ENCODE assay signal across 15 cellular contexts in genomic region chr19:5129691-5130090, GRCh38.
A peak's percentile ranks its signal among the peaks of the same experiment; 100 is the strongest.
DNase-seq lines count a peak whose midpoint lies in the region; ATAC-seq, FAIRE-seq and TF ChIP-seq lines count a peak whose summit lies in the region.
"Had no signal": no experiment of that assay in that cellular context is flagged by ENCODE, and none has a peak within 500 bp of the region (broad histone marks: within the 10 kb centered on the region; RNA-seq: fewer than 3 reads in every experiment).

No MANE protein-coding gene starts in this region.

- POLR2A ChIA-PET in CD8-positive, alpha-beta T cell (lab: Charles Lee), result no interaction called here
- POLR2A ChIA-PET in HEK293 (lab: Yijun Ruan, JAX), result no interaction called here

- peak overlapping the region; percentile 76 for H3K4me3 Mint-ChIP-seq in CD8-positive, alpha-beta T cell
- H3K4me3 Mint-ChIP-seq in astrocyte (ENCODE audit: unreplicated experiment) (no peak overlapping the region), neural crest cell (peak overlapping the region; percentile 41)

- H3K27me3 ChIP-seq in CD8-positive, alpha-beta T cell (ENCODE audit: insufficient read depth, low read length), result no peaks in the 10 kb centered on the region
- H3K27me3 ChIP-seq in astrocyte (ENCODE audit: insufficient read depth, low read length), result no peaks in the 10 kb centered on the region
- H3K27me3 ChIP-seq: heart right ventricle, Peyer's patch, stomach had no signal

- no peak for ATAC-seq in CD8-positive, alpha-beta T cell

- peaks cover 22% of the 10 kb centered on the region for H3K36me3 Mint-ChIP-seq in CD8-positive, alpha-beta T cell
- H3K36me3 Mint-ChIP-seq in astrocyte (ENCODE audit: low read depth, unreplicated experiment) (peaks cover 12% of the 10 kb centered on the region), neural crest cell (ENCODE audit: low read depth) (no peaks in the 10 kb centered on the region)

- no peaks in the 10 kb centered on the region for H3K36me3 ChIP-seq in CD8-positive, alpha-beta T cell (ENCODE audit: insufficient read depth, low read length)
- H3K36me3 ChIP-seq in HEK293 (ENCODE audit: control insufficient read depth in 2 of 2, insufficient read depth in 1 of 2, low read length in 2 of 2) (peaks cover 0 to 17% of the 10 kb centered on the region in 2 experiments; a peak in 1 of 3 replicates), astrocyte (ENCODE audit: insufficient read depth, low read length) (no peaks in the 10 kb centered on the region)

- no peak overlapping the region for H2AFZ ChIP-seq in astrocyte (ENCODE audit: low read depth, low read length)

- no peak for DNase-seq in CD8-positive, alpha-beta T cell
- DNase-seq in astrocyte (ENCODE audit: low read depth) (no peak), neural crest cell (ENCODE audit: low read depth, low spot score) (no peak), occipital lobe (lab: John Stamatoyannopoulos, UW) (no peak), Kasumi-1 (lab: John Stamatoyannopoulos, UW) (no peak), HuH-7 (ENCODE audit: low spot score) (no peak), D341Med (ENCODE audit: low spot score) (no peak)
- DNase-seq: heart right ventricle, MV-4-11, NCI-H446, T-helper 9 cell had no signal

- no peak for FAIRE-seq in astrocyte (lab: Jason Lieb, UNC)

- peak overlapping the region; percentile 98 for H3K27ac Mint-ChIP-seq in CD8-positive, alpha-beta T cell
- H3K27ac Mint-ChIP-seq in astrocyte (ENCODE audit: unreplicated experiment) (peak overlapping the region; percentile 77), neural crest cell (ENCODE audit: unreplicated experiment) (no peak overlapping the region)

- TF ChIP-seq CTCF in CD8-positive, alpha-beta T cell (IDR thresholded peaks at IDR 0.05), result no peak
- TF ChIP-seq CTCF in HEK293 (tag by site-specific recombination; IDR thresholded peaks at IDR 0.05) (no peak), astrocyte (IDR thresholded peaks at IDR 0.05; ENCODE audit: insufficient read depth, low read depth, low read length) (no peak), neural crest cell (conservative IDR thresholded peaks at IDR 0.05) (no peak)

- H3K27ac ChIP-seq in CD8-positive, alpha-beta T cell (ENCODE audit: low read depth, low read length), result peak overlapping the region; percentile 90
- H3K27ac ChIP-seq in HEK293 (ENCODE audit: extremely low read depth, low read depth, low read length) (no peak overlapping the region), astrocyte (ENCODE audit: low read depth, low read length) (no peak overlapping the region)
- H3K27ac ChIP-seq: epithelial cell of prostate had no signal

- CTCF ChIA-PET in CD8-positive, alpha-beta T cell (lab: Charles Lee), result no interaction called here
- CTCF ChIA-PET in HEK293 (lab: Yijun Ruan, JAX), result no interaction called here

- H3K4me3 ChIP-seq in CD8-positive, alpha-beta T cell (ENCODE audit: low read depth, low read length), result no peak overlapping the region
- H3K4me3 ChIP-seq in HEK293 (ENCODE audit: low read depth, low read length) (no peak overlapping the region), astrocyte (ENCODE audit: insufficient read depth, low read depth, low read length) (no peak overlapping the region)
- H3K4me3 ChIP-seq: heart right ventricle, Peyer's patch had no signal

- no peaks in the 10 kb centered on the region for H3K79me2 ChIP-seq in astrocyte (ENCODE audit: insufficient read depth, low read length)

- H3K9ac ChIP-seq in astrocyte (ENCODE audit: low read length), result no peak overlapping the region

- H3K4me1 ChIP-seq in CD8-positive, alpha-beta T cell (ENCODE audit: insufficient read depth, low read length), result peaks cover 48% of the 10 kb centered on the region
- H3K4me1 ChIP-seq in HEK293 (ENCODE audit: control insufficient read depth, insufficient read depth, low read length) (no peaks in the 10 kb centered on the region; the same call in 1 of the 2 replicates), astrocyte (ENCODE audit: insufficient read depth, low read length) (peaks cover 26% of the 10 kb centered on the region)

- no peak overlapping the region for H3K4me2 ChIP-seq in astrocyte (ENCODE audit: low read length)

- no peaks in the 10 kb centered on the region for H3K27me3 Mint-ChIP-seq in CD8-positive, alpha-beta T cell (ENCODE audit: low read depth)
- H3K27me3 Mint-ChIP-seq in astrocyte (ENCODE audit: low read depth, unreplicated experiment), result no peaks in the 10 kb centered on the region
- no peaks in the 10 kb centered on the region for H3K27me3 Mint-ChIP-seq in neural crest cell (ENCODE audit: low read depth)

- peaks cover 47% of the 10 kb centered on the region for H3K4me1 Mint-ChIP-seq in CD8-positive, alpha-beta T cell (ENCODE audit: low read depth)
- H3K4me1 Mint-ChIP-seq in astrocyte (ENCODE audit: low read depth, unreplicated experiment) (peaks cover 7% of the 10 kb centered on the region), neural crest cell (peaks cover 23% of the 10 kb centered on the region)

- intact Hi-C loops in CD8-positive, alpha-beta T cell (cut with DNase I, micrococcal nuclease), result loop anchor here in 1 of 2 experiments (1.0 kb wide), 1 partner anchor 10 kb away; no protein-coding TSS in a partner anchor

- H3K9me3 ChIP-seq in CD8-positive, alpha-beta T cell (ENCODE audit: low read length), result no peaks in the 10 kb centered on the region
- H3K9me3 ChIP-seq in HEK293 (ENCODE audit: control insufficient read depth, insufficient read depth, low read depth, low read length) (no peaks in the 10 kb centered on the region), astrocyte (ENCODE audit: insufficient read depth, low read depth, low read length) (no peaks in the 10 kb centered on the region)
- H3K9me3 ChIP-seq: heart right ventricle, Peyer's patch, stomach had no signal

- H3K9me3 Mint-ChIP-seq in CD8-positive, alpha-beta T cell, result no peaks in the 10 kb centered on the region
- no peaks in the 10 kb centered on the region for H3K9me3 Mint-ChIP-seq in astrocyte (ENCODE audit: unreplicated experiment)
- no peaks in the 10 kb centered on the region for H3K9me3 Mint-ChIP-seq in neural crest cell

- H4K20me1 ChIP-seq in astrocyte (ENCODE audit: insufficient read depth, low read length), result peaks cover 10% of the 10 kb centered on the region

TF ChIP-seq in HEK293, 187 proteins besides CTCF, POLR2A, EP300 and RAD21:
- TF ChIP-seq ZNF404 (tag by site-specific recombination; IDR thresholded peaks at IDR 0.05) (no peak), ZNF560 (tag by site-specific recombination; IDR thresholded peaks at IDR 0.05; ENCODE audit: borderline replicate concordance) (no peak), ZBTB6 (tag by site-specific recombination; IDR thresholded peaks at IDR 0.05) (0 out of 2 replicates have a peak, but pooled peaks have one; percentile 15), ZNF169 (tag by site-specific recombination; IDR thresholded peaks at IDR 0.05) (no peak)
- TF ChIP-seq, protein P1, sequence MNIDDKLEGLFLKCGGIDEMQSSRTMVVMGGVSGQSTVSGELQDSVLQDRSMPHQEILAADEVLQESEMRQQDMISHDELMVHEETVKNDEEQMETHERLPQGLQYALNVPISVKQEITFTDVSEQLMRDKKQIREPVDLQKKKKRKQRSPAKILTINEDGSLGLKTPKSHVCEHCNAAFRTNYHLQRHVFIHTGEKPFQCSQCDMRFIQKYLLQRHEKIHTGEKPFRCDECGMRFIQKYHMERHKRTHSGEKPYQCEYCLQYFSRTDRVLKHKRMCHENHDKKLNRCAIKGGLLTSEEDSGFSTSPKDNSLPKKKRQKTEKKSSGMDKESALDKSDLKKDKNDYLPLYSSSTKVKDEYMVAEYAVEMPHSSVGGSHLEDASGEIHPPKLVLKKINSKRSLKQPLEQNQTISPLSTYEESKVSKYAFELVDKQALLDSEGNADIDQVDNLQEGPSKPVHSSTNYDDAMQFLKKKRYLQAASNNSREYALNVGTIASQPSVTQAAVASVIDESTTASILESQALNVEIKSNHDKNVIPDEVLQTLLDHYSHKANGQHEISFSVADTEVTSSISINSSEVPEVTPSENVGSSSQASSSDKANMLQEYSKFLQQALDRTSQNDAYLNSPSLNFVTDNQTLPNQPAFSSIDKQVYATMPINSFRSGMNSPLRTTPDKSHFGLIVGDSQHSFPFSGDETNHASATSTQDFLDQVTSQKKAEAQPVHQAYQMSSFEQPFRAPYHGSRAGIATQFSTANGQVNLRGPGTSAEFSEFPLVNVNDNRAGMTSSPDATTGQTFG (tag by site-specific recombination; IDR thresholded peaks at IDR 0.05; ENCODE audit: borderline replicate concordance), result no peak
